In genomic region chr4:61200991-61201526, GRCh38 we compare ENCODE assay signal across 9 cellular contexts. TPM values are rescaled to one million over a fixed set of nuclear protein-coding genes. Genes with fewer than 3 reads are reported as not detected.
DNase-seq lines count a peak whose midpoint lies in the region; ATAC-seq and TF ChIP-seq lines count a peak whose summit lies in the region.
"Had no signal": no experiment of that assay in that cellular context is flagged by ENCODE, and none has a peak within 500 bp of the region (broad histone marks: within the 10 kb centered on the region; RNA-seq: fewer than 3 reads in every experiment).

No MANE protein-coding gene starts in this region.

- H3K27me3 ChIP-seq in colonic mucosa: peaks cover 36% of the 10 kb centered on the region
- H3K27me3 ChIP-seq in transverse colon: peaks cover 58% of the 10 kb centered on the region

- CTCF ChIA-PET in AG04449 (lab: Yijun Ruan, JAX): no interaction called here

- no peak for TF ChIP-seq EP300 in transverse colon (IDR thresholded peaks at IDR 0.05; ENCODE audit: low read depth)

- no peaks in the 10 kb centered on the region for H3K36me3 ChIP-seq in colonic mucosa
- H3K36me3 ChIP-seq in transverse colon: no peaks in the 10 kb centered on the region

- intact Hi-C loops in colonic mucosa (cut with DNase I): no loop called here
- intact Hi-C loops in lower leg skin (cut with DNase I; ENCODE audit: low total_unique reads): no loop called here
- intact Hi-C loops in transverse colon (cut with DNase I; ENCODE audit: low total_unique reads): no loop called here

- H3K27ac ChIP-seq in colonic mucosa (peak overlapping the region; percentile 22), transverse colon (peak overlapping the region; percentile 35 to 70 (median 62))

- no peaks in the 10 kb centered on the region for H3K4me1 ChIP-seq in colonic mucosa
- H3K4me1 ChIP-seq in transverse colon: peaks cover 0 to 4% (median 1%) of the 10 kb centered on the region in 4 donors

- H3K9me3 ChIP-seq in colonic mucosa (no peaks in the 10 kb centered on the region), transverse colon (no peaks in the 10 kb centered on the region)

- H3K4me3 ChIP-seq in AG04449 (ENCODE audit: low read depth, low read length): peak overlapping the region; percentile 55
- H3K4me3 ChIP-seq in colonic mucosa: peak overlapping the region; percentile 30
- H3K4me3 ChIP-seq in lower leg skin (ENCODE audit: low read depth, poor library complexity, severe bottlenecking): peak overlapping the region; percentile 39
- H3K4me3 ChIP-seq in transverse colon: peak overlapping the region; percentile 24 to 59 (median 36)

- TF ChIP-seq CTCF in AG04449 (IDR thresholded peaks at IDR 0.05; ENCODE audit: insufficient read depth, low read length, missing control alignments) (no peak), colonic mucosa (IDR thresholded peaks at IDR 0.05) (no peak), lower leg skin (IDR thresholded peaks at IDR 0.05) (no peak), transverse colon (IDR thresholded peaks at IDR 0.05) (no peak)

- DNase-seq in AG04449 (ENCODE audit: low read depth, low spot score) (no peak), Kasumi-1 (lab: John Stamatoyannopoulos, UW) (peak; percentile 72 to 73), colonic mucosa (no peak), lower leg skin (ENCODE audit: low spot score in 2 of 2) (no peak), transverse colon (no peak), NCI-H128 (lab: John Stamatoyannopoulos, UW; ENCODE audit: unreplicated experiment) (no peak)

- POLR2A ChIA-PET in AG04449 (lab: Yijun Ruan, JAX): no interaction called here

- TF ChIP-seq POLR2A in lower leg skin (IDR thresholded peaks at IDR 0.05) (no peak), transverse colon (IDR thresholded peaks at IDR 0.05) (no peak)

- in situ Hi-C loops in transverse colon (cut with MboI; ENCODE audit: low pct_ligation_motif_present in 1 of 4, low pct_unique_long_range_greater_than_20kb in 1 of 4, low sequenced_read_pairs in 3 of 4): no loop called here

- ATAC-seq in GM19023 (IDR thresholded peaks at IDR 0.05; ENCODE audit: unreplicated experiment) (no peak), HG03439 (IDR thresholded peaks at IDR 0.05; ENCODE audit: unreplicated experiment) (no peak)

- WGBS in lower leg skin, 2 donors: 1% methylated on average over 31 of the region's 31 CpGs
- WGBS in transverse colon (ENCODE audit: low coverage in 1 of 2), 2 donors: 15% methylated on average over 31 of the region's 31 CpGs; no CpG with 5 or more reads in 1 of the 2 donors

- peak overlapping the region in 1 of 2 donors; percentile 49 for H3K9ac ChIP-seq in colonic mucosa (ENCODE audit: low read depth in 2 of 2, low read length in 2 of 2)

RNA-seq across cellular contexts. Expression of gene ADGRL3, which starts 0.9 kb away (rescaled TPM):
- total RNA-seq in colonic mucosa (1 to 10 TPM; 4.1 to 4.4 TPM), lower leg skin (10 to 100 TPM in 2 of 4 donors, 1 to 10 TPM in 2; 1.8 to 21.2 (median 8.2) TPM), transverse colon (1 to 10 TPM; 2.2 to 10.0 (median 4.6) TPM)
- total RNA-seq: T-helper 2 cell treated with Interferon-gamma antibody and Interleukin-4, amounts not matched to agents 100 ng/mL and 5 ng/mL, for 36 hours had no signal

Comparison
In these comparisons a context has a peak if more than half of its experiments do, and no peak if none do; other contexts are left out.
1. DNase-seq: peak in Kasumi-1 (2 of 2); none in AG04449 (single experiment), colonic mucosa (single experiment), lower leg skin (0 of 2), transverse colon (single experiment) and NCI-H128 (single experiment).
2. Peak in every context shown above with its lines, with median percentiles within 50 percentile points of each other: H3K4me3 ChIP-seq.